Comparison of ENCODE assay signal across 8 cellular contexts in genomic region chr13:31199527-31199848, GRCh38. TPM values are rescaled to one million over a fixed set of nuclear protein-coding genes. Genes with fewer than 3 reads are reported as not detected.
DNase-seq lines count a peak whose midpoint lies in the region; ATAC-seq, FAIRE-seq and TF ChIP-seq lines count a peak whose summit lies in the region.

No MANE protein-coding gene starts in this region.

- TF ChIP-seq POLR2A in testis (IDR thresholded peaks at IDR 0.05): no peak

- no peaks in the 10 kb centered on the region for H3K27me3 Mint-ChIP-seq in activated CD4-positive, alpha-beta T cell treated with anti-CD3 and anti-CD28 coated beads for 36 hours
- H3K27me3 Mint-ChIP-seq in activated CD8-positive, alpha-beta T cell treated with anti-CD3 and anti-CD28 coated beads for 36 hours: peaks cover 1% of the 10 kb centered on the region

- peak overlapping the region; percentile 32 for H3K27ac Mint-ChIP-seq in activated CD4-positive, alpha-beta T cell treated with anti-CD3 and anti-CD28 coated beads for 36 hours
- H3K27ac Mint-ChIP-seq in activated CD8-positive, alpha-beta T cell treated with anti-CD3 and anti-CD28 coated beads for 36 hours: peak overlapping the region; percentile 79

- H3K79me2 ChIP-seq in keratinocyte (ENCODE audit: control insufficient read depth, insufficient read depth, low read length): no peaks in the 10 kb centered on the region

- FAIRE-seq in keratinocyte (lab: Jason Lieb, UNC): no peak

- WGBS in testis, 2 donors: 11 to 12% methylated on average over 15 of the region's 15 CpGs

- ATAC-seq in activated CD4-positive, alpha-beta T cell treated with anti-CD3 and anti-CD28 coated beads for 36 hours: peak; percentile 25
- peak; percentile 36 for ATAC-seq in activated CD8-positive, alpha-beta T cell treated with anti-CD3 and anti-CD28 coated beads for 36 hours
- no peak for ATAC-seq in GM21786 (IDR thresholded peaks at IDR 0.05; ENCODE audit: unreplicated experiment)

- no peaks in the 10 kb centered on the region for H3K9me1 ChIP-seq in keratinocyte (ENCODE audit: control insufficient read depth, extremely low read depth, insufficient read depth, low read length)

- peak overlapping the region; percentile 71 for H3K4me3 Mint-ChIP-seq in activated CD4-positive, alpha-beta T cell treated with anti-CD3 and anti-CD28 coated beads for 36 hours
- peak overlapping the region; percentile 79 for H3K4me3 Mint-ChIP-seq in activated CD8-positive, alpha-beta T cell treated with anti-CD3 and anti-CD28 coated beads for 36 hours

- peak overlapping the region; percentile 88 for H2AFZ ChIP-seq in keratinocyte (ENCODE audit: control insufficient read depth, low read length)

- H3K9me3 Mint-ChIP-seq in activated CD4-positive, alpha-beta T cell treated with anti-CD3 and anti-CD28 coated beads for 36 hours (ENCODE audit: low read depth): no peaks in the 10 kb centered on the region
- no peaks in the 10 kb centered on the region for H3K9me3 Mint-ChIP-seq in activated CD8-positive, alpha-beta T cell treated with anti-CD3 and anti-CD28 coated beads for 36 hours

- H3K4me3 ChIP-seq in keratinocyte (ENCODE audit: control insufficient read depth in 2 of 3, extremely low read depth in 1 of 3, insufficient read depth in 2 of 3, low read depth in 1 of 3, low read length in 3 of 3): peak overlapping the region; percentile 49 to 63 (median 55)
- H3K4me3 ChIP-seq in testis: peak overlapping the region; percentile 73 to 88

- dilution Hi-C loops in keratinocyte (cut with MboI; ENCODE audit: extremely low pct_ligation_motif_present, low sequenced_read_pairs): no loop called here

- TF ChIP-seq CTCF in activated CD8-positive, alpha-beta T cell treated with anti-CD3 and anti-CD28 coated beads for 36 hours (IDR thresholded peaks at IDR 0.05): no peak
- TF ChIP-seq CTCF in keratinocyte (optimal IDR thresholded peaks at IDR 0.05 in 1 of 3, IDR thresholded peaks at IDR 0.05 in 1 of 3, conservative IDR thresholded peaks at IDR 0.05 in 1 of 3; ENCODE audit: extremely low read depth in 1 of 3, insufficient read depth in 2 of 3, low read length in 3 of 3): no peak
- no peak for TF ChIP-seq CTCF in testis (IDR thresholded peaks at IDR 0.05)

- intact Hi-C loops in activated CD4-positive, alpha-beta T cell treated with anti-CD3 and anti-CD28 coated beads for 36 hours (cut with DNase I, micrococcal nuclease): loop anchor here in 1 of 2 experiments (1.0 kb wide), 1 partner anchor 37 kb away; no protein-coding TSS in a partner anchor
- intact Hi-C loops in activated CD8-positive, alpha-beta T cell treated with anti-CD3 and anti-CD28 coated beads for 36 hours (cut with micrococcal nuclease): no loop called here
- intact Hi-C loops in testis (cut with DNase I; ENCODE audit: low total_unique reads): no loop called here

- no peak for DNase-seq in activated CD4-positive, alpha-beta T cell treated with anti-CD3 and anti-CD28 coated beads for 36 hours
- DNase-seq in activated CD4-positive, alpha-beta T cell treated with anti-CD3 and anti-CD28 coated beads, Interleukin-2, amount 50 U/mL, for 4 hours: no peak
- no peak for DNase-seq in activated CD8-positive, alpha-beta T cell treated with anti-CD3 and anti-CD28 coated beads for 36 hours
- DNase-seq in keratinocyte (ENCODE audit: low read depth, low spot score) (no peak), testis (no peak), cerebellum (ENCODE audit: low spot score) (no peak), germinal center (ENCODE audit: low spot score) (no peak)

- H3K4me1 Mint-ChIP-seq in activated CD4-positive, alpha-beta T cell treated with anti-CD3 and anti-CD28 coated beads for 36 hours: peaks cover 29% of the 10 kb centered on the region
- peaks cover 20% of the 10 kb centered on the region for H3K4me1 Mint-ChIP-seq in activated CD8-positive, alpha-beta T cell treated with anti-CD3 and anti-CD28 coated beads for 36 hours (ENCODE audit: low read depth)

- CTCF ChIA-PET in activated CD4-positive, alpha-beta T cell treated with anti-CD3 and anti-CD28 coated beads for 36 hours (lab: Charles Lee): interaction anchor here (0.5 to 1.1 kb wide), 7 partner anchors 8 to 319 kb away, joined by 3 to 5 read pairs (median 3); partner anchors contain the start of gene HSPH1
- CTCF ChIA-PET in activated CD8-positive, alpha-beta T cell treated with anti-CD3 and anti-CD28 coated beads for 36 hours (lab: Charles Lee): interaction anchor here (0.6 to 3.1 kb wide), 7 partner anchors 10 to 225 kb away, joined by 3 to 13 read pairs (median 4); no protein-coding TSS in a partner anchor

- H3K4me1 ChIP-seq in keratinocyte (ENCODE audit: control insufficient read depth, extremely low read depth, insufficient read depth, low read length): peaks cover 19% of the 10 kb centered on the region
- H3K4me1 ChIP-seq in testis: peaks cover 14% of the 10 kb centered on the region

- peak overlapping the region; percentile 77 for H3K9ac ChIP-seq in keratinocyte (ENCODE audit: control insufficient read depth, extremely low read depth, insufficient read depth, low read length)

- POLR2A ChIA-PET in activated CD4-positive, alpha-beta T cell treated with anti-CD3 and anti-CD28 coated beads for 36 hours (lab: Charles Lee): interaction anchor here (0.6 kb wide), 1 partner anchor 34 kb away, joined by 5 read pairs; no protein-coding TSS in a partner anchor
- POLR2A ChIA-PET in activated CD8-positive, alpha-beta T cell treated with anti-CD3 and anti-CD28 coated beads for 36 hours (lab: Charles Lee): no interaction called here

- H3K27ac ChIP-seq in keratinocyte (ENCODE audit: control insufficient read depth, insufficient read depth, low read length): no peak overlapping the region
- H3K27ac ChIP-seq in testis: peak overlapping the region; percentile 57 to 96

- H3K36me3 Mint-ChIP-seq in activated CD4-positive, alpha-beta T cell treated with anti-CD3 and anti-CD28 coated beads for 36 hours (ENCODE audit: low read depth): no peaks in the 10 kb centered on the region
- no peaks in the 10 kb centered on the region for H3K36me3 Mint-ChIP-seq in activated CD8-positive, alpha-beta T cell treated with anti-CD3 and anti-CD28 coated beads for 36 hours (ENCODE audit: low read depth)

- H4K20me1 ChIP-seq in keratinocyte (ENCODE audit: control insufficient read depth, extremely low read depth, insufficient read depth, low read length): no peaks in the 10 kb centered on the region

- no peaks in the 10 kb centered on the region for H3K27me3 ChIP-seq in keratinocyte (ENCODE audit: control insufficient read depth, extremely low read depth, insufficient read depth, low read length)
- no peaks in the 10 kb centered on the region for H3K27me3 ChIP-seq in testis

- H3K36me3 ChIP-seq in keratinocyte (ENCODE audit: control insufficient read depth in 2 of 2, extremely low read depth in 1 of 2, insufficient read depth in 2 of 2, low read length in 2 of 2): no peaks in the 10 kb centered on the region
- no peaks in the 10 kb centered on the region for H3K36me3 ChIP-seq in testis (ENCODE audit: low read depth, missing control alignments)

- H3K9me3 ChIP-seq in keratinocyte (ENCODE audit: control insufficient read depth, low read depth, low read length) (no peaks in the 10 kb centered on the region), testis (no peaks in the 10 kb centered on the region)

- H3K4me2 ChIP-seq in keratinocyte (ENCODE audit: control insufficient read depth, extremely low read depth, insufficient read depth, low read depth, low read length): peak overlapping the region; percentile 74

RNA-seq across cellular contexts. Expression of gene B3GLCT, which starts 0.3 kb away (rescaled TPM):
- 1 to 10 TPM; 2.1 to 2.4 TPM for total RNA-seq in activated CD4-positive, alpha-beta T cell treated with anti-CD3 and anti-CD28 coated beads for 36 hours
- total RNA-seq in activated CD8-positive, alpha-beta T cell treated with anti-CD3 and anti-CD28 coated beads for 36 hours: 1 to 10 TPM; 2.4 to 2.5 TPM
- polyA plus RNA-seq in keratinocyte: 2.6 to 4.4 TPM (median 3.4 TPM) in 3 replicates
- 1.1 TPM for polyA plus RNA-seq in keratinocyte (2011; ENCODE audit: low read depth)
- 1.2 and 2.4 TPM in 2 replicates for polyA plus RNA-seq in keratinocyte (2011; cell fraction: cytosol; rRNA removed)
- 3.5 and 4.5 TPM in 2 replicates for polyA plus RNA-seq in keratinocyte (2011; cell fraction: nucleus; rRNA removed)
- polyA plus RNA-seq in keratinocyte (2012; ENCODE audit: low replicate concordance): 3.0 and 4.4 TPM in 2 replicates
- polyA minus RNA-seq in keratinocyte: 3.4 to 4.9 TPM (median 3.6 TPM) in 3 replicates
- 2.9 TPM for polyA minus RNA-seq in keratinocyte (2011; cell fraction: cytosol; rRNA and poly(A)+ RNA removed)
- polyA minus RNA-seq in keratinocyte (2011; cell fraction: nucleus; rRNA and poly(A)+ RNA removed): 3.7 and 6.5 TPM in 2 replicates
- total RNA-seq in testis: 10 to 100 TPM; 12.9 to 14.7 TPM
- polyA plus RNA-seq in testis (ENCODE audit: insufficient read depth, low read depth, low replicate concordance): 6.1 TPM
- total RNA-seq in cerebellum: 21.7 TPM

RNA-seq across cellular contexts. Expression of gene HSPH1, which starts 37.8 kb away (rescaled TPM):
- total RNA-seq in activated CD4-positive, alpha-beta T cell treated with anti-CD3 and anti-CD28 coated beads for 36 hours: 100 to 1,000 TPM; 229 to 259 TPM
- total RNA-seq in activated CD8-positive, alpha-beta T cell treated with anti-CD3 and anti-CD28 coated beads for 36 hours: 100 to 1,000 TPM; 214 TPM
- polyA plus RNA-seq in keratinocyte (54.3 to 111 TPM (median 73.5 TPM) in 3 replicates), testis (ENCODE audit: insufficient read depth, low read depth, low replicate concordance) (105 TPM)
- 839 TPM for polyA plus RNA-seq in keratinocyte (2011; ENCODE audit: low read depth)
- polyA plus RNA-seq in keratinocyte (2011; cell fraction: cytosol; rRNA removed): 51.0 and 97.3 TPM in 2 replicates
- polyA plus RNA-seq in keratinocyte (2011; cell fraction: nucleus; rRNA removed): 87.1 and 138 TPM in 2 replicates
- 114 and 211 TPM in 2 replicates for polyA plus RNA-seq in keratinocyte (2012; ENCODE audit: low replicate concordance)
- 10.4 to 54.5 TPM (median 18.7 TPM) in 3 replicates for polyA minus RNA-seq in keratinocyte
- 44.5 TPM for polyA minus RNA-seq in keratinocyte (2011; cell fraction: cytosol; rRNA and poly(A)+ RNA removed)
- 44.9 and 83.2 TPM in 2 replicates for polyA minus RNA-seq in keratinocyte (2011; cell fraction: nucleus; rRNA and poly(A)+ RNA removed)
- total RNA-seq in testis (100 to 1,000 TPM; 103 to 116 TPM), cerebellum (74.1 TPM)
